Comparison of ENCODE assay signal across 22 cellular contexts in genomic region chr9:25261445-25261844, GRCh38.
"Had no signal": no experiment of that assay in that cellular context is flagged by ENCODE, and none has a peak within 500 bp of the region (broad histone marks: within the 10 kb centered on the region; RNA-seq: fewer than 3 reads in every experiment).

No MANE protein-coding gene starts in this region.

- H3K4me1 ChIP-seq: psoas muscle, right lobe of liver, suprapubic skin, transverse colon, vagina had no signal

- H3K4me1 Mint-ChIP-seq: activated CD4-positive, alpha-beta T cell treated with anti-CD3 and anti-CD28 coated beads, Interleukin-2, amount 10 ng/mL, durations not matched to agents 7 days and 5 days; naive B cell; stimulated activated naive CD8-positive, alpha-beta T cell treated with anti-CD3 and anti-CD28 coated beads, Interleukin-15, amount 100 ng/mL, for 72 hours had no signal

- H3K4me3 Mint-ChIP-seq: activated CD4-positive, alpha-beta T cell treated with anti-CD3 and anti-CD28 coated beads, Interleukin-2, amount 10 ng/mL, durations not matched to agents 7 days and 5 days; activated CD8-positive, alpha-beta T cell treated with anti-CD3 and anti-CD28 coated beads, Interleukin-2, amount 10 ng/mL, durations not matched to agents 7 days and 5 days; activated naive CD4-positive, alpha-beta T cell treated with anti-CD3 and anti-CD28 coated beads for 36 hours; activated T-cell treated with anti-CD3 and anti-CD28 coated beads, Interleukin-2, amount 50 U/mL, for 24 hours; naive B cell; stimulated activated naive CD8-positive, alpha-beta T cell treated with anti-CD3 and anti-CD28 coated beads, Interleukin-15, amount 100 ng/mL, for 72 hours had no signal

- H3K27me3 ChIP-seq: brain microvascular endothelial cell, dorsolateral prefrontal cortex, ovary, right lobe of liver, suprapubic skin, transverse colon, vagina had no signal

- H3K27me3 Mint-ChIP-seq: activated CD4-positive, alpha-beta T cell treated with anti-CD3 and anti-CD28 coated beads, Interleukin-2, amount 10 ng/mL, durations not matched to agents 7 days and 5 days; activated T-cell treated with anti-CD3 and anti-CD28 coated beads, Interleukin-2, amount 50 U/mL, for 24 hours; naive B cell; stimulated activated naive CD8-positive, alpha-beta T cell treated with anti-CD3 and anti-CD28 coated beads, Interleukin-15, amount 100 ng/mL, for 72 hours had no signal

- H3K4me3 ChIP-seq: dorsolateral prefrontal cortex, ovary, psoas muscle, right lobe of liver, suprapubic skin, transverse colon, vagina had no signal

- H3K27ac Mint-ChIP-seq: activated CD4-positive, alpha-beta T cell treated with anti-CD3 and anti-CD28 coated beads, Interleukin-2, amount 10 ng/mL, durations not matched to agents 7 days and 5 days; activated CD8-positive, alpha-beta T cell treated with anti-CD3 and anti-CD28 coated beads, Interleukin-2, amount 10 ng/mL, durations not matched to agents 7 days and 5 days; activated naive CD4-positive, alpha-beta T cell treated with anti-CD3 and anti-CD28 coated beads for 36 hours; activated T-cell treated with anti-CD3 and anti-CD28 coated beads, Interleukin-2, amount 50 U/mL, for 24 hours; activated T-helper 2 cell treated with anti-CD3 and anti-CD28 coated beads, Interferon-gamma antibody, Interleukin-2, Interleukin-4, amounts not matched to agents 10 μg/mL and 5 μg/mL and 100 μg/mL, durations not matched to agents 14 hours and 24 hours and 36 hours; naive B cell; stimulated activated naive CD8-positive, alpha-beta T cell treated with anti-CD3 and anti-CD28 coated beads, Interleukin-15, amount 100 ng/mL, for 72 hours had no signal

- H3K27ac ChIP-seq: brain microvascular endothelial cell, dorsolateral prefrontal cortex, ovary, psoas muscle, right lobe of liver, suprapubic skin, transverse colon, vagina had no signal

- DNase-seq: activated CD4-positive, alpha-beta T cell treated with anti-CD3 and anti-CD28 coated beads, Interleukin-2, amount 10 ng/mL, durations not matched to agents 7 days and 5 days; activated CD8-positive, alpha-beta T cell treated with anti-CD3 and anti-CD28 coated beads, Interleukin-2, amount 10 ng/mL, durations not matched to agents 7 days and 5 days; activated naive CD4-positive, alpha-beta T cell treated with anti-CD3 and anti-CD28 coated beads for 36 hours; activated T-cell treated with anti-CD3 and anti-CD28 coated beads, Interleukin-2, amount 50 U/mL, for 24 hours; brain microvascular endothelial cell; central memory CD4-positive, alpha-beta T cell; dorsolateral prefrontal cortex; erythroblast; left ventricle myocardium superior; naive B cell; ovary; psoas muscle; right lobe of liver; small intestine; stimulated activated CD4-positive, alpha-beta T cell treated with anti-CD3 and anti-CD28 coated beads, Interleukin-15, amount 100 ng/mL, for 24 hours; stimulated activated CD4-positive, alpha-beta T cell treated with anti-CD3 and anti-CD28 coated beads, Interleukin-2, amount 100 ng/mL, for 48 hours; stimulated activated naive CD8-positive, alpha-beta T cell treated with anti-CD3 and anti-CD28 coated beads, Interleukin-15, amount 100 ng/mL, for 72 hours; transverse colon had no signal

- H3K9me3 ChIP-seq: ovary, psoas muscle, right lobe of liver, suprapubic skin, transverse colon, vagina had no signal

- H3K36me3 Mint-ChIP-seq: naive B cell had no signal

- H3K36me3 ChIP-seq: brain microvascular endothelial cell, ovary, right lobe of liver, suprapubic skin, transverse colon, vagina had no signal

- ATAC-seq: activated CD4-positive, CD25-positive, alpha-beta regulatory T cell treated with anti-CD3 and anti-CD28 coated beads, Interleukin-2, amount 50 U/mL, for 24 hours; activated CD8-positive, alpha-beta T cell treated with anti-CD3 and anti-CD28 coated beads, Interleukin-2, amount 10 ng/mL, durations not matched to agents 7 days and 5 days; left ventricle myocardium superior; psoas muscle; right lobe of liver; stimulated activated naive CD8-positive, alpha-beta T cell treated with anti-CD3 and anti-CD28 coated beads, Interleukin-15, amount 100 ng/mL, for 72 hours had no signal
